In genomic region chr19:18551631-18552030, GRCh38 we compare ENCODE assay signal across 1 cellular context.
TF ChIP-seq lines count a peak whose summit lies in the region.

No MANE protein-coding gene starts in this region.

TF ChIP-seq in HepG2, 621 proteins besides CTCF, POLR2A, EP300 and RAD21:
- no peak for TF ChIP-seq ZNF260 (CRISPR knock-in tag; IDR thresholded peaks at IDR 0.05; ENCODE audit: borderline replicate concordance, low read depth)
- TF ChIP-seq ZNF362 (CRISPR knock-in tag; IDR thresholded peaks at IDR 0.05; ENCODE audit: borderline replicate concordance): peak; percentile 10; the same call in 1 of the 2 replicates
- peak; percentile 89 for TF ChIP-seq ZNF770 (CRISPR knock-in tag; IDR thresholded peaks at IDR 0.05)
